1 cellular context compared by ENCODE assay signal in the genomic region with DNA sequence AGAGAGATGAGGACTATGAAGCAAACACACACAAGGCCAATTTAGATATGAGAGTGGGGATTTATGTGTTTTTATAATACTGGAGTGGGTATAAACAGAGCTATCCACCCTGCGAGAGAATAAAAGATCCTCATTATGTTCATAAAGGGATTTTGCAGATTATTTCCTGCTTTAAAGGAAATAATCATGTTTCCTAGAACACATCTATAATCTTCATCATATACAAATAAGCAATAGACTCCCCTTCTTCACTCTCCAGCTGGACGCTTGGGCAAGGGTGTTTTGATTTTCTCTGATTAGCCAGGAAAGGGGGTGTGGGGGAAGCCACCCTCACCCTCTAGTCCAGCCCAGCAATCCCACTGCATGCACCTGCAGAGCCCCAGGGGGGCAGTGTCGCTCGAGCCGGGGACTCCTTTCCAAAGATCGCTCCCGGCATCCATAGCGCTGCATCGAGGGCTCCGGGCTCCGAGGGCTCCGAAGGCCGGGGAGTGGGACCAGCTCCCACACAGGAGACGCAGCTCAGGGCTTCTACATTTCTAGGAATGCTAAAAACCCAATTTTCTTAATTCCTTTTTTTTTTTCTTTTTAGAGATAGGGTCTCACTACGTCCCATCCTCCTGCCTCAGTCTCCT.
TF ChIP-seq lines count a peak whose summit lies in the region.

No MANE protein-coding gene starts in this region.

TF ChIP-seq in H1, 55 proteins besides CTCF, POLR2A, EP300 and RAD21:
- TF ChIP-seq, protein P1, sequence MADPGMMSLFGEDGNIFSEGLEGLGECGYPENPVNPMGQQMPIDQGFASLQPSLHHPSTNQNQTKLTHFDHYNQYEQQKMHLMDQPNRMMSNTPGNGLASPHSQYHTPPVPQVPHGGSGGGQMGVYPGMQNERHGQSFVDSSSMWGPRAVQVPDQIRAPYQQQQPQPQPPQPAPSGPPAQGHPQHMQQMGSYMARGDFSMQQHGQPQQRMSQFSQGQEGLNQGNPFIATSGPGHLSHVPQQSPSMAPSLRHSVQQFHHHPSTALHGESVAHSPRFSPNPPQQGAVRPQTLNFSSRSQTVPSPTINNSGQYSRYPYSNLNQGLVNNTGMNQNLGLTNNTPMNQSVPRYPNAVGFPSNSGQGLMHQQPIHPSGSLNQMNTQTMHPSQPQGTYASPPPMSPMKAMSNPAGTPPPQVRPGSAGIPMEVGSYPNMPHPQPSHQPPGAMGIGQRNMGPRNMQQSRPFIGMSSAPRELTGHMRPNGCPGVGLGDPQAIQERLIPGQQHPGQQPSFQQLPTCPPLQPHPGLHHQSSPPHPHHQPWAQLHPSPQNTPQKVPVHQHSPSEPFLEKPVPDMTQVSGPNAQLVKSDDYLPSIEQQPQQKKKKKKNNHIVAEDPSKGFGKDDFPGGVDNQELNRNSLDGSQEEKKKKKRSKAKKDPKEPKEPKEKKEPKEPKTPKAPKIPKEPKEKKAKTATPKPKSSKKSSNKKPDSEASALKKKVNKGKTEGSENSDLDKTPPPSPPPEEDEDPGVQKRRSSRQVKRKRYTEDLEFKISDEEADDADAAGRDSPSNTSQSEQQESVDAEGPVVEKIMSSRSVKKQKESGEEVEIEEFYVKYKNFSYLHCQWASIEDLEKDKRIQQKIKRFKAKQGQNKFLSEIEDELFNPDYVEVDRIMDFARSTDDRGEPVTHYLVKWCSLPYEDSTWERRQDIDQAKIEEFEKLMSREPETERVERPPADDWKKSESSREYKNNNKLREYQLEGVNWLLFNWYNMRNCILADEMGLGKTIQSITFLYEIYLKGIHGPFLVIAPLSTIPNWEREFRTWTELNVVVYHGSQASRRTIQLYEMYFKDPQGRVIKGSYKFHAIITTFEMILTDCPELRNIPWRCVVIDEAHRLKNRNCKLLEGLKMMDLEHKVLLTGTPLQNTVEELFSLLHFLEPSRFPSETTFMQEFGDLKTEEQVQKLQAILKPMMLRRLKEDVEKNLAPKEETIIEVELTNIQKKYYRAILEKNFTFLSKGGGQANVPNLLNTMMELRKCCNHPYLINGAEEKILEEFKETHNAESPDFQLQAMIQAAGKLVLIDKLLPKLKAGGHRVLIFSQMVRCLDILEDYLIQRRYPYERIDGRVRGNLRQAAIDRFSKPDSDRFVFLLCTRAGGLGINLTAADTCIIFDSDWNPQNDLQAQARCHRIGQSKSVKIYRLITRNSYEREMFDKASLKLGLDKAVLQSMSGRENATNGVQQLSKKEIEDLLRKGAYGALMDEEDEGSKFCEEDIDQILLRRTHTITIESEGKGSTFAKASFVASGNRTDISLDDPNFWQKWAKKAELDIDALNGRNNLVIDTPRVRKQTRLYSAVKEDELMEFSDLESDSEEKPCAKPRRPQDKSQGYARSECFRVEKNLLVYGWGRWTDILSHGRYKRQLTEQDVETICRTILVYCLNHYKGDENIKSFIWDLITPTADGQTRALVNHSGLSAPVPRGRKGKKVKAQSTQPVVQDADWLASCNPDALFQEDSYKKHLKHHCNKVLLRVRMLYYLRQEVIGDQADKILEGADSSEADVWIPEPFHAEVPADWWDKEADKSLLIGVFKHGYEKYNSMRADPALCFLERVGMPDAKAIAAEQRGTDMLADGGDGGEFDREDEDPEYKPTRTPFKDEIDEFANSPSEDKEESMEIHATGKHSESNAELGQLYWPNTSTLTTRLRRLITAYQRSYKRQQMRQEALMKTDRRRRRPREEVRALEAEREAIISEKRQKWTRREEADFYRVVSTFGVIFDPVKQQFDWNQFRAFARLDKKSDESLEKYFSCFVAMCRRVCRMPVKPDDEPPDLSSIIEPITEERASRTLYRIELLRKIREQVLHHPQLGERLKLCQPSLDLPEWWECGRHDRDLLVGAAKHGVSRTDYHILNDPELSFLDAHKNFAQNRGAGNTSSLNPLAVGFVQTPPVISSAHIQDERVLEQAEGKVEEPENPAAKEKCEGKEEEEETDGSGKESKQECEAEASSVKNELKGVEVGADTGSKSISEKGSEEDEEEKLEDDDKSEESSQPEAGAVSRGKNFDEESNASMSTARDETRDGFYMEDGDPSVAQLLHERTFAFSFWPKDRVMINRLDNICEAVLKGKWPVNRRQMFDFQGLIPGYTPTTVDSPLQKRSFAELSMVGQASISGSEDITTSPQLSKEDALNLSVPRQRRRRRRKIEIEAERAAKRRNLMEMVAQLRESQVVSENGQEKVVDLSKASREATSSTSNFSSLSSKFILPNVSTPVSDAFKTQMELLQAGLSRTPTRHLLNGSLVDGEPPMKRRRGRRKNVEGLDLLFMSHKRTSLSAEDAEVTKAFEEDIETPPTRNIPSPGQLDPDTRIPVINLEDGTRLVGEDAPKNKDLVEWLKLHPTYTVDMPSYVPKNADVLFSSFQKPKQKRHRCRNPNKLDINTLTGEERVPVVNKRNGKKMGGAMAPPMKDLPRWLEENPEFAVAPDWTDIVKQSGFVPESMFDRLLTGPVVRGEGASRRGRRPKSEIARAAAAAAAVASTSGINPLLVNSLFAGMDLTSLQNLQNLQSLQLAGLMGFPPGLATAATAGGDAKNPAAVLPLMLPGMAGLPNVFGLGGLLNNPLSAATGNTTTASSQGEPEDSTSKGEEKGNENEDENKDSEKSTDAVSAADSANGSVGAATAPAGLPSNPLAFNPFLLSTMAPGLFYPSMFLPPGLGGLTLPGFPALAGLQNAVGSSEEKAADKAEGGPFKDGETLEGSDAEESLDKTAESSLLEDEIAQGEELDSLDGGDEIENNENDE (IDR thresholded peaks at IDR 0.05; ENCODE audit: insufficient replicate concordance, low read length): no peak
- TF ChIP-seq CREB1 (IDR thresholded peaks at IDR 0.05) (no peak), CBX8 (IDR thresholded peaks at IDR 0.05; ENCODE audit: borderline replicate concordance, low read depth, low read length) (no peak), SAP30 (IDR thresholded peaks at IDR 0.05; ENCODE audit: insufficient read depth, insufficient replicate concordance, low read length) (no peak), CHD2 (IDR thresholded peaks at IDR 0.05; ENCODE audit: low read length) (no peak), CHD1 (IDR thresholded peaks at IDR 0.05; ENCODE audit: low read depth, low read length) (no peak)
TF ChIP-seq in H1: peak in this region for 0.
